16 cellular contexts compared by ENCODE assay signal in genomic region chr2:234133004-234133403, GRCh38.
DNase-seq lines count a peak whose midpoint lies in the region; ATAC-seq and TF ChIP-seq lines count a peak whose summit lies in the region.
"Had no signal": no experiment of that assay in that cellular context is flagged by ENCODE, and none has a peak within 500 bp of the region (broad histone marks: within the 10 kb centered on the region; RNA-seq: fewer than 3 reads in every experiment).

No MANE protein-coding gene starts in this region.

- peaks cover 27% of the 10 kb centered on the region for H3K4me1 Mint-ChIP-seq in nephron
- H3K4me1 Mint-ChIP-seq in activated T-cell treated with anti-CD3 and anti-CD28 coated beads, Interleukin-2, amount 50 U/mL, for 24 hours (ENCODE audit: low read depth), result peaks cover 31% of the 10 kb centered on the region

- H3K36me3 Mint-ChIP-seq in nephron (ENCODE audit: low read depth), result no peaks in the 10 kb centered on the region
- H3K36me3 Mint-ChIP-seq in activated T-cell treated with anti-CD3 and anti-CD28 coated beads, Interleukin-2, amount 50 U/mL, for 24 hours (ENCODE audit: low read depth), result no peaks in the 10 kb centered on the region
- H3K36me3 Mint-ChIP-seq: stimulated activated memory B cell treated with anti-CD40 and anti-IgM and Interleukin-4, amounts not matched to agents 10 μg/mL and 1 μg/mL and 100 μg/mL, for 72 hours had no signal

- H3K9me3 Mint-ChIP-seq in nephron, result no peaks in the 10 kb centered on the region
- H3K9me3 Mint-ChIP-seq in activated T-cell treated with anti-CD3 and anti-CD28 coated beads, Interleukin-2, amount 50 U/mL, for 24 hours, result no peaks in the 10 kb centered on the region
- H3K9me3 Mint-ChIP-seq: activated naive CD4-positive, alpha-beta T cell treated with anti-CD3 and anti-CD28 coated beads, Interleukin-2, amount 10 ng/mL, durations not matched to agents 7 days and 5 days; memory B cell had no signal

- peak overlapping the region in 2 of 3 experiments; percentile 43 to 81 for H3K27ac Mint-ChIP-seq in nephron
- H3K27ac Mint-ChIP-seq in activated T-cell treated with anti-CD3 and anti-CD28 coated beads, Interleukin-2, amount 50 U/mL, for 24 hours, result no peak overlapping the region
- H3K27ac Mint-ChIP-seq: activated naive CD4-positive, alpha-beta T cell treated with anti-CD3 and anti-CD28 coated beads, Interleukin-2, amount 10 ng/mL, durations not matched to agents 7 days and 5 days; memory B cell; stimulated activated memory B cell treated with anti-CD40 and anti-IgM and Interleukin-4, amounts not matched to agents 10 μg/mL and 1 μg/mL and 100 μg/mL, for 72 hours had no signal

- no peak for ATAC-seq in GM21825 (IDR thresholded peaks at IDR 0.05; ENCODE audit: unreplicated experiment)
- ATAC-seq: gastroesophageal sphincter; stimulated activated memory B cell treated with anti-CD40 and anti-IgM and Interleukin-4, amounts not matched to agents 10 μg/mL and 1 μg/mL and 100 μg/mL, for 72 hours had no signal

- no peaks in the 10 kb centered on the region for H3K27me3 Mint-ChIP-seq in nephron (ENCODE audit: low read depth)
- no peaks in the 10 kb centered on the region for H3K27me3 Mint-ChIP-seq in activated T-cell treated with anti-CD3 and anti-CD28 coated beads, Interleukin-2, amount 50 U/mL, for 24 hours

- H3K4me3 ChIP-seq in epithelial cell of esophagus (ENCODE audit: low read length), result no peak overlapping the region
- H3K4me3 ChIP-seq: gastroesophageal sphincter had no signal

- TF ChIP-seq CTCF in epithelial cell of esophagus (IDR thresholded peaks at IDR 0.05; ENCODE audit: insufficient read depth, low read depth, low read length, missing control alignments) (peak; percentile 6), nephron (IDR thresholded peaks at IDR 0.05; ENCODE audit: unreplicated experiment in 3 of 3) (no peak)

- H3K4me3 Mint-ChIP-seq in nephron, result no peak overlapping the region
- H3K4me3 Mint-ChIP-seq in activated T-cell treated with anti-CD3 and anti-CD28 coated beads, Interleukin-2, amount 50 U/mL, for 24 hours, result no peak overlapping the region
- H3K4me3 Mint-ChIP-seq: activated naive CD4-positive, alpha-beta T cell treated with anti-CD3 and anti-CD28 coated beads, Interleukin-2, amount 10 ng/mL, durations not matched to agents 7 days and 5 days; memory B cell; stimulated activated memory B cell treated with anti-CD40 and anti-IgM and Interleukin-4, amounts not matched to agents 10 μg/mL and 1 μg/mL and 100 μg/mL, for 72 hours had no signal

- DNase-seq in ELR (ENCODE audit: low read depth) (peak; percentile 58), M059J (ENCODE audit: low read depth) (peak; percentile 94), epithelial cell of esophagus (ENCODE audit: low read depth) (peak; percentile 98), nucleus accumbens (lab: John Stamatoyannopoulos, UW) (no peak), NCI-H748 (lab: John Stamatoyannopoulos, UW; ENCODE audit: unreplicated experiment) (no peak)
- no peak for DNase-seq in activated T-cell treated with anti-CD3 and anti-CD28 coated beads, Interleukin-2, amount 50 U/mL, for 24 hours
- DNase-seq: activated CD8-positive, alpha-beta memory T cell treated with anti-CD3 and anti-CD28 coated beads, Interleukin-2, amount 50 U/mL, for 4 hours; activated naive CD4-positive, alpha-beta T cell treated with anti-CD3 and anti-CD28 coated beads, Interleukin-2, amount 10 ng/mL, durations not matched to agents 7 days and 5 days; DMS53; NCI-H1694 treated with DMSO at 0.1 percent for 48 hours; NCI-H524 treated with DMSO at 0.1 percent for 48 hours had no signal

Comparison
In these comparisons a context has a peak if more than half of its experiments do, and no peak if none do; other contexts are left out.
1. DNase-seq: peak in ELR (single experiment), M059J (single experiment) and epithelial cell of esophagus (single experiment); none in activated T-cell treated with anti-CD3 and anti-CD28 coated beads, Interleukin-2, amount 50 U/mL, for 24 hours (single experiment), nucleus accumbens (0 of 56) and NCI-H748 (single experiment).